In genomic region chr22:20316217-20316843, GRCh38 we compare ENCODE assay signal across 18 cellular contexts. TPM values are rescaled to one million over a fixed set of nuclear protein-coding genes. Genes with fewer than 3 reads are reported as not detected.
A peak's percentile ranks its signal among the peaks of the same experiment; 100 is the strongest.
DNase-seq lines count a peak whose midpoint lies in the region; ATAC-seq, FAIRE-seq and TF ChIP-seq lines count a peak whose summit lies in the region.
"Had no signal": no experiment of that assay in that cellular context is flagged by ENCODE, and none has a peak within 500 bp of the region (broad histone marks: within the 10 kb centered on the region; RNA-seq: fewer than 3 reads in every experiment).

No MANE protein-coding gene starts in this region.

- 0 out of 2 replicates have a peak, but pooled peaks cover 3% of the 10 kb centered on the region for H3K79me1 ChIP-seq in H1 (ENCODE audit: low read depth, low read length)

- no peak overlapping the region for H2BK20ac ChIP-seq in H1 (ENCODE audit: low read length)

- TF ChIP-seq EP300 in H1 (IDR thresholded peaks at IDR 0.05; ENCODE audit: borderline replicate concordance in 1 of 2, low read depth in 2 of 2, low read length in 2 of 2) = no peak

- TF ChIP-seq RAD21 in H1 (IDR thresholded peaks at IDR 0.05 in 1 of 2, conservative IDR thresholded peaks at IDR 0.05 in 1 of 2; ENCODE audit: low read depth in 2 of 2, low read length in 2 of 2) = no peak

- H2BK120ac ChIP-seq in H1 (replicated peaks; ENCODE audit: low read depth, low read length) = no peak overlapping the region

- POLR2A ChIA-PET in H1 (lab: Charles Lee; ENCODE audit: partially characterized antibody) = interaction anchor here (0.9 kb wide), 1 partner anchor 11 kb away, joined by 4 read pairs; no protein-coding TSS in a partner anchor

- no peak for FAIRE-seq in H1 (lab: Jason Lieb, UNC)

- 91% methylated on average over 9 of the region's 12 CpGs; no CpG with 5 or more reads in 1 of the 2 experiments for WGBS in H1 (ENCODE audit: extremely low coverage in 1 of 2, insufficient coverage in 1 of 2, insufficient read length in 1 of 2, insufficient replicate concordance in 2 of 2, low coverage in 1 of 2, low lambda C conversion rate in 2 of 2, missing lambda C conversion rate in 1 of 2), 2 experiments

- no peak overlapping the region for H4K91ac ChIP-seq in H1 (replicated peaks; ENCODE audit: insufficient read length, low read length)

- H3K4me2 ChIP-seq in H1 (ENCODE audit: insufficient read depth in 1 of 2, low read depth in 2 of 2, low read length in 2 of 2) = no peak overlapping the region
- H3K4me2 ChIP-seq in osteoblast (ENCODE audit: insufficient read depth, low read length) = no peak overlapping the region

- no peak overlapping the region for H4K5ac ChIP-seq in H1 (ENCODE audit: insufficient read length, low read depth, low read length)

- no peak overlapping the region for H3K4ac ChIP-seq in H1 (replicated peaks; ENCODE audit: insufficient read length, low read depth, low read length)

- H3K4me3 ChIP-seq in H1 (ENCODE audit: extremely low read depth in 1 of 4, insufficient read depth in 2 of 4, low read depth in 3 of 4, low read length in 4 of 4) (no peak overlapping the region), osteoblast (ENCODE audit: insufficient read depth, low read length) (no peak overlapping the region)
- H3K4me3 ChIP-seq: body of pancreas, suprapubic skin had no signal

- no peak overlapping the region for H3K18ac ChIP-seq in H1 (ENCODE audit: extremely low read depth, low read length)

- TF ChIP-seq CTCF in natural killer cell (IDR thresholded peaks at IDR 0.05) (no peak), H1 (IDR thresholded peaks at IDR 0.05; ENCODE audit: control extremely low read depth in 1 of 3, insufficient read depth in 1 of 3, low read depth in 1 of 3, low read length in 3 of 3) (no peak), osteoblast (IDR thresholded peaks at IDR 0.05; ENCODE audit: extremely low read depth, low read depth, low read length) (no peak)

- H2AFZ ChIP-seq in H1 (ENCODE audit: low read length) = no peak overlapping the region
- no peak overlapping the region for H2AFZ ChIP-seq in osteoblast (ENCODE audit: low read length)

- H3K14ac ChIP-seq in H1 (ENCODE audit: insufficient read length) = no peak overlapping the region

- peaks cover 0 to 6% of the 10 kb centered on the region in 2 experiments; a peak in 1 of 4 replicates for H3K79me2 ChIP-seq in H1 (ENCODE audit: control insufficient read depth in 1 of 2, insufficient read depth in 2 of 2, low read length in 2 of 2)
- peaks cover 35% of the 10 kb centered on the region for H3K79me2 ChIP-seq in osteoblast (ENCODE audit: insufficient read depth, low read length)

- H3K4me1 ChIP-seq in H1 (replicated peaks in 1 of 4; ENCODE audit: control insufficient read depth in 3 of 4, insufficient read depth in 4 of 4, low read length in 3 of 4) = peaks cover 0 to 4% (median 2%) of the 10 kb centered on the region in 4 experiments; a peak in 4 of 7 replicates
- H3K4me1 ChIP-seq in osteoblast (ENCODE audit: insufficient read depth, low read length) = peaks cover 18% of the 10 kb centered on the region

- no peak overlapping the region for H2BK15ac ChIP-seq in H1 (ENCODE audit: low read length)

- no peaks in the 10 kb centered on the region for H3K27me3 Mint-ChIP-seq in natural killer cell treated with Interleukin-12 subunit alpha and Interleukin-12 subunit beta and Interleukin-15 and Interleukin-18, amount 100 ng/mL, for 72 hours
- no peaks in the 10 kb centered on the region for H3K27me3 Mint-ChIP-seq in natural killer cell (ENCODE audit: low read depth in 2 of 2)

- peaks cover 6% of the 10 kb centered on the region; the same call in 1 of the 2 replicates for H3K23me2 ChIP-seq in H1 (ENCODE audit: low read depth, low read length)

- H4K20me1 ChIP-seq in H1 (replicated peaks in 1 of 2; ENCODE audit: control insufficient read depth in 1 of 2, insufficient read depth in 2 of 2, low read length in 2 of 2) (peaks cover 0 to 8% of the 10 kb centered on the region in 2 experiments), osteoblast (ENCODE audit: insufficient read depth, low read length) (peaks cover 11% of the 10 kb centered on the region)

- intact Hi-C loops in natural killer cell (cut with micrococcal nuclease) = no loop called here

- H2AK5ac ChIP-seq in H1 (ENCODE audit: low read depth, low read length) = no peak overlapping the region

- ATAC-seq in natural killer cell treated with Interleukin-12 subunit alpha and Interleukin-12 subunit beta and Interleukin-15 and Interleukin-18, amount 100 ng/mL, for 72 hours = no peak
- no peak for ATAC-seq in natural killer cell
- no peak for ATAC-seq in HG03460 (IDR thresholded peaks at IDR 0.05; ENCODE audit: unreplicated experiment)
- ATAC-seq: activated naive CD4-positive, alpha-beta T cell treated with anti-CD3 and anti-CD28 coated beads, Interleukin-2, amount 50 U/mL, for 72 hours; body of pancreas had no signal

- no peaks in the 10 kb centered on the region for H3K36me3 Mint-ChIP-seq in natural killer cell treated with Interleukin-12 subunit alpha and Interleukin-12 subunit beta and Interleukin-15 and Interleukin-18, amount 100 ng/mL, for 72 hours
- no peaks in the 10 kb centered on the region for H3K36me3 Mint-ChIP-seq in natural killer cell
- H3K36me3 Mint-ChIP-seq: activated naive CD4-positive, alpha-beta T cell treated with anti-CD3 and anti-CD28 coated beads, Interleukin-2, amount 50 U/mL, for 72 hours had no signal

- CTCF ChIA-PET in H1 (lab: Charles Lee; ENCODE audit: partially characterized antibody) = interaction anchor here (0.7 to 2.8 kb wide), 11 partner anchors 11 to 753 kb away, joined by 3 to 11 read pairs (median 4); no protein-coding TSS in a partner anchor

- TF ChIP-seq POLR2A in H1 (IDR thresholded peaks at IDR 0.05; ENCODE audit: control extremely low read depth in 1 of 2, low read depth in 2 of 2, low read length in 2 of 2) = no peak

- H3K36me3 ChIP-seq in H1 (ENCODE audit: control insufficient read depth in 2 of 4, insufficient read depth in 4 of 4, low read length in 3 of 4) (no peaks in the 10 kb centered on the region), osteoblast (ENCODE audit: insufficient read depth, low read length) (no peaks in the 10 kb centered on the region)

- no peak overlapping the region for H3K27ac Mint-ChIP-seq in natural killer cell treated with Interleukin-12 subunit alpha and Interleukin-12 subunit beta and Interleukin-15 and Interleukin-18, amount 100 ng/mL, for 72 hours
- no peak overlapping the region for H3K27ac Mint-ChIP-seq in natural killer cell
- H3K27ac Mint-ChIP-seq: activated naive CD4-positive, alpha-beta T cell treated with anti-CD3 and anti-CD28 coated beads, Interleukin-2, amount 50 U/mL, for 72 hours; HFFc6 had no signal

- 0 out of 2 replicates have a peak overlapping the region, but pooled peaks have one; percentile 25 for H4K8ac ChIP-seq in H1 (ENCODE audit: extremely low read depth, insufficient read depth, low read length)

- no peaks in the 10 kb centered on the region for H3K9me3 ChIP-seq in H1 (ENCODE audit: insufficient read depth in 2 of 2, low read depth in 1 of 2, low read length in 1 of 2)
- H3K9me3 ChIP-seq in osteoblast (ENCODE audit: low read depth, low read length) = no peaks in the 10 kb centered on the region
- H3K9me3 ChIP-seq: body of pancreas, suprapubic skin had no signal

- no peak overlapping the region for H3K4me3 Mint-ChIP-seq in natural killer cell treated with Interleukin-12 subunit alpha and Interleukin-12 subunit beta and Interleukin-15 and Interleukin-18, amount 100 ng/mL, for 72 hours
- H3K4me3 Mint-ChIP-seq in natural killer cell = no peak overlapping the region
- H3K4me3 Mint-ChIP-seq: HFFc6 had no signal

- H3K27me3 ChIP-seq in H1 (replicated peaks in 1 of 4; ENCODE audit: control insufficient read depth in 3 of 4, extremely low read depth in 1 of 4, insufficient read depth in 3 of 4, low read length in 3 of 4) = no peaks in the 10 kb centered on the region; a peak in 1 of 7 replicates
- no peaks in the 10 kb centered on the region for H3K27me3 ChIP-seq in osteoblast (ENCODE audit: insufficient read depth, low read length)
- H3K27me3 ChIP-seq: body of pancreas, suprapubic skin had no signal

- H3K4me1 Mint-ChIP-seq in natural killer cell treated with Interleukin-12 subunit alpha and Interleukin-12 subunit beta and Interleukin-15 and Interleukin-18, amount 100 ng/mL, for 72 hours (ENCODE audit: low read depth in 2 of 2) = peaks cover 12 to 15% of the 10 kb centered on the region in 2 donors
- peaks cover 22 to 33% of the 10 kb centered on the region in 2 donors for H3K4me1 Mint-ChIP-seq in natural killer cell

- no peak overlapping the region for H3K9ac ChIP-seq in H1 (replicated peaks in 1 of 4; ENCODE audit: extremely low read depth in 1 of 4, low read depth in 3 of 4, low read length in 3 of 4)

- no peak overlapping the region for H3K27ac ChIP-seq in H1 (ENCODE audit: low read depth, low read length)
- no peak overlapping the region for H3K27ac ChIP-seq in osteoblast (ENCODE audit: low read depth, low read length)
- H3K27ac ChIP-seq: body of pancreas, RWPE1, suprapubic skin, VCaP had no signal

- no peak overlapping the region for H2BK12ac ChIP-seq in H1 (ENCODE audit: low read depth, low read length)

- DNase-seq in natural killer cell treated with Interleukin-12 subunit alpha and Interleukin-12 subunit beta and Interleukin-15 and Interleukin-18, amount 100 ng/mL, for 72 hours (ENCODE audit: low spot score) = peak; percentile 54
- DNase-seq in natural killer cell = no peak
- DNase-seq in H1 (ENCODE audit: low read depth in 1 of 2, low spot score in 2 of 2) = no peak
- peak; percentile 34 for DNase-seq in osteoblast (ENCODE audit: insufficient read length, low spot score, missing footprints)
- peak; percentile 40 for DNase-seq in ureter (ENCODE audit: low spot score)
- no peak for DNase-seq in NCI-H1694 treated with DMSO at 0.1 percent for 48 hours (lab: John Stamatoyannopoulos, UW)
- no peak for DNase-seq in middle frontal gyrus (ENCODE audit: extremely low spot score, low spot score)
- DNase-seq: COR-L47, cortex of kidney, HFFc6, mesenchymal stem cell, NCI-H1417 treated with DMSO at 0.1 percent for 48 hours had no signal

- H2BK5ac ChIP-seq in H1 (ENCODE audit: low read depth, low read length) = no peak overlapping the region

- no peaks in the 10 kb centered on the region for H3K9me3 Mint-ChIP-seq in natural killer cell treated with Interleukin-12 subunit alpha and Interleukin-12 subunit beta and Interleukin-15 and Interleukin-18, amount 100 ng/mL, for 72 hours
- no peaks in the 10 kb centered on the region for H3K9me3 Mint-ChIP-seq in natural killer cell
- H3K9me3 Mint-ChIP-seq: activated naive CD4-positive, alpha-beta T cell treated with anti-CD3 and anti-CD28 coated beads, Interleukin-2, amount 50 U/mL, for 72 hours; HFFc6 had no signal

- no peak overlapping the region for H3K56ac ChIP-seq in H1 (replicated peaks; ENCODE audit: insufficient read length, low read depth, low read length)

- H3K23ac ChIP-seq in H1 (ENCODE audit: insufficient read length) = no peak overlapping the region

RNA-seq across cellular contexts. Expression of gene DGCR6L, which starts 3.5 kb away (rescaled TPM):
- 10 to 100 TPM; 18.7 to 27.2 TPM for total RNA-seq in natural killer cell treated with Interleukin-12 subunit alpha and Interleukin-12 subunit beta and Interleukin-15 and Interleukin-18, amount 100 ng/mL, for 72 hours
- total RNA-seq in natural killer cell (10 to 100 TPM; 20.3 to 34.3 (median 33.0) TPM), osteoblast (58.9 and 60.8 TPM in 2 replicates), ureter (31.4 TPM)
- 41.9 and 43.6 TPM in 2 replicates for total RNA-seq in H1 (2021; fragmentation: NEBNext Ultra II Directional; extraction: Animal tissue kit (Norgen Biotek cat#: 25700))
- 72.6 and 93.5 TPM in 2 replicates for polyA plus RNA-seq in H1 (2011; rRNA removed)
- polyA plus RNA-seq in H1 (2011; cell fraction: cytosol; rRNA removed) = 82.8 TPM
- polyA plus RNA-seq in H1 (2011; cell fraction: nucleus; rRNA removed) = 56.9 TPM
- 26.0 to 54.5 TPM (median 49.4 TPM) in 4 replicates for polyA plus RNA-seq in H1 (2012, experiment 1 of 2)
- polyA plus RNA-seq in H1 (2012, experiment 2 of 2) = 59.2 TPM
- 26.6 TPM for polyA plus RNA-seq in H1 (2013, experiment 1 of 2)
- 25.1 TPM for polyA plus RNA-seq in H1 (2013, experiment 2 of 2)
- 12.0 and 15.2 TPM in 2 replicates for polyA minus RNA-seq in H1 (2011; rRNA and poly(A)+ RNA removed)
- 18.9 TPM for polyA minus RNA-seq in H1 (2011; cell fraction: cytosol; rRNA and poly(A)+ RNA removed)
- polyA minus RNA-seq in H1 (2011; cell fraction: nucleus; rRNA and poly(A)+ RNA removed) = 16.5 TPM

RNA-seq across cellular contexts. Expression of gene RTN4R, which starts 48.2 kb away (rescaled TPM):
- under 1 TPM; 0.48 to 0.78 TPM for total RNA-seq in natural killer cell treated with Interleukin-12 subunit alpha and Interleukin-12 subunit beta and Interleukin-15 and Interleukin-18, amount 100 ng/mL, for 72 hours
- 1 to 10 TPM; 1.2 to 2.9 (median 1.6) TPM for total RNA-seq in natural killer cell
- 21.8 and 22.5 TPM in 2 replicates for total RNA-seq in H1 (2021; fragmentation: NEBNext Ultra II Directional; extraction: Animal tissue kit (Norgen Biotek cat#: 25700))
- polyA plus RNA-seq in H1 (2011; rRNA removed) = 41.3 and 51.5 TPM in 2 replicates
- 24.6 TPM for polyA plus RNA-seq in H1 (2011; cell fraction: cytosol; rRNA removed)
- 24.0 TPM for polyA plus RNA-seq in H1 (2011; cell fraction: nucleus; rRNA removed)
- polyA plus RNA-seq in H1 (2012, experiment 1 of 2) = 11.0 to 25.6 TPM (median 23.1 TPM) in 4 replicates
- 19.1 TPM for polyA plus RNA-seq in H1 (2012, experiment 2 of 2)
- 30.2 TPM for polyA plus RNA-seq in H1 (2013, experiment 1 of 2)
- 29.2 TPM for polyA plus RNA-seq in H1 (2013, experiment 2 of 2)
- 10.5 and 13.6 TPM in 2 replicates for polyA minus RNA-seq in H1 (2011; rRNA and poly(A)+ RNA removed)
- polyA minus RNA-seq in H1 (2011; cell fraction: cytosol; rRNA and poly(A)+ RNA removed) = 23.1 TPM
- polyA minus RNA-seq in H1 (2011; cell fraction: nucleus; rRNA and poly(A)+ RNA removed) = 9.8 TPM
- total RNA-seq in osteoblast = under 0.01 and 0.29 TPM in 2 replicates
- total RNA-seq in ureter = 1.3 TPM

Comparison
In these comparisons a context has a peak if more than half of its experiments do, and no peak if none do; other contexts are left out.
1. DNase-seq: peak in natural killer cell treated with Interleukin-12 subunit alpha and Interleukin-12 subunit beta and Interleukin-15 and Interleukin-18, amount 100 ng/mL, for 72 hours (single experiment), osteoblast (single experiment) and ureter (single experiment); none in natural killer cell (single experiment), H1 (0 of 2), NCI-H1694 treated with DMSO at 0.1 percent for 48 hours (single experiment) and middle frontal gyrus (single experiment).